Comparison of ENCODE assay signal across 1 cellular context in genomic region chr4:124167602-124168001, GRCh38.
TF ChIP-seq lines count a peak whose summit lies in the region.

No MANE protein-coding gene starts in this region.

TF ChIP-seq in WTC11, 78 proteins besides CTCF, POLR2A, EP300 and RAD21 (continued from another document):
- TF ChIP-seq, protein P1, sequence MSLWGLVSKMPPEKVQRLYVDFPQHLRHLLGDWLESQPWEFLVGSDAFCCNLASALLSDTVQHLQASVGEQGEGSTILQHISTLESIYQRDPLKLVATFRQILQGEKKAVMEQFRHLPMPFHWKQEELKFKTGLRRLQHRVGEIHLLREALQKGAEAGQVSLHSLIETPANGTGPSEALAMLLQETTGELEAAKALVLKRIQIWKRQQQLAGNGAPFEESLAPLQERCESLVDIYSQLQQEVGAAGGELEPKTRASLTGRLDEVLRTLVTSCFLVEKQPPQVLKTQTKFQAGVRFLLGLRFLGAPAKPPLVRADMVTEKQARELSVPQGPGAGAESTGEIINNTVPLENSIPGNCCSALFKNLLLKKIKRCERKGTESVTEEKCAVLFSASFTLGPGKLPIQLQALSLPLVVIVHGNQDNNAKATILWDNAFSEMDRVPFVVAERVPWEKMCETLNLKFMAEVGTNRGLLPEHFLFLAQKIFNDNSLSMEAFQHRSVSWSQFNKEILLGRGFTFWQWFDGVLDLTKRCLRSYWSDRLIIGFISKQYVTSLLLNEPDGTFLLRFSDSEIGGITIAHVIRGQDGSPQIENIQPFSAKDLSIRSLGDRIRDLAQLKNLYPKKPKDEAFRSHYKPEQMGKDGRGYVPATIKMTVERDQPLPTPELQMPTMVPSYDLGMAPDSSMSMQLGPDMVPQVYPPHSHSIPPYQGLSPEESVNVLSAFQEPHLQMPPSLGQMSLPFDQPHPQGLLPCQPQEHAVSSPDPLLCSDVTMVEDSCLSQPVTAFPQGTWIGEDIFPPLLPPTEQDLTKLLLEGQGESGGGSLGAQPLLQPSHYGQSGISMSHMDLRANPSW (CRISPR knock-in tag; conservative IDR thresholded peaks at IDR 0.05; ENCODE audit: low read depth), result no peak
- TF ChIP-seq TEAD4 (CRISPR knock-in tag; IDR thresholded peaks at IDR 0.05) (no peak), ZNF232 (CRISPR knock-in tag; IDR thresholded peaks at IDR 0.05) (no peak), ZBTB43 (CRISPR knock-in tag; IDR thresholded peaks at IDR 0.05) (no peak), PRRX2 (CRISPR knock-in tag; IDR thresholded peaks at IDR 0.05) (no peak)
- TF ChIP-seq, protein P2, sequence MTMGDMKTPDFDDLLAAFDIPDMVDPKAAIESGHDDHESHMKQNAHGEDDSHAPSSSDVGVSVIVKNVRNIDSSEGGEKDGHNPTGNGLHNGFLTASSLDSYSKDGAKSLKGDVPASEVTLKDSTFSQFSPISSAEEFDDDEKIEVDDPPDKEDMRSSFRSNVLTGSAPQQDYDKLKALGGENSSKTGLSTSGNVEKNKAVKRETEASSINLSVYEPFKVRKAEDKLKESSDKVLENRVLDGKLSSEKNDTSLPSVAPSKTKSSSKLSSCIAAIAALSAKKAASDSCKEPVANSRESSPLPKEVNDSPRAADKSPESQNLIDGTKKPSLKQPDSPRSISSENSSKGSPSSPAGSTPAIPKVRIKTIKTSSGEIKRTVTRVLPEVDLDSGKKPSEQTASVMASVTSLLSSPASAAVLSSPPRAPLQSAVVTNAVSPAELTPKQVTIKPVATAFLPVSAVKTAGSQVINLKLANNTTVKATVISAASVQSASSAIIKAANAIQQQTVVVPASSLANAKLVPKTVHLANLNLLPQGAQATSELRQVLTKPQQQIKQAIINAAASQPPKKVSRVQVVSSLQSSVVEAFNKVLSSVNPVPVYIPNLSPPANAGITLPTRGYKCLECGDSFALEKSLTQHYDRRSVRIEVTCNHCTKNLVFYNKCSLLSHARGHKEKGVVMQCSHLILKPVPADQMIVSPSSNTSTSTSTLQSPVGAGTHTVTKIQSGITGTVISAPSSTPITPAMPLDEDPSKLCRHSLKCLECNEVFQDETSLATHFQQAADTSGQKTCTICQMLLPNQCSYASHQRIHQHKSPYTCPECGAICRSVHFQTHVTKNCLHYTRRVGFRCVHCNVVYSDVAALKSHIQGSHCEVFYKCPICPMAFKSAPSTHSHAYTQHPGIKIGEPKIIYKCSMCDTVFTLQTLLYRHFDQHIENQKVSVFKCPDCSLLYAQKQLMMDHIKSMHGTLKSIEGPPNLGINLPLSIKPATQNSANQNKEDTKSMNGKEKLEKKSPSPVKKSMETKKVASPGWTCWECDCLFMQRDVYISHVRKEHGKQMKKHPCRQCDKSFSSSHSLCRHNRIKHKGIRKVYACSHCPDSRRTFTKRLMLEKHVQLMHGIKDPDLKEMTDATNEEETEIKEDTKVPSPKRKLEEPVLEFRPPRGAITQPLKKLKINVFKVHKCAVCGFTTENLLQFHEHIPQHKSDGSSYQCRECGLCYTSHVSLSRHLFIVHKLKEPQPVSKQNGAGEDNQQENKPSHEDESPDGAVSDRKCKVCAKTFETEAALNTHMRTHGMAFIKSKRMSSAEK (CRISPR knock-in tag; IDR thresholded peaks at IDR 0.05; ENCODE audit: borderline replicate concordance), result no peak
